In genomic region chr1:61332196-61332753, GRCh38 we compare ENCODE assay signal across 9 cellular contexts.
DNase-seq lines count a peak whose midpoint lies in the region; ATAC-seq, FAIRE-seq and TF ChIP-seq lines count a peak whose summit lies in the region.
"Had no signal": no experiment of that assay in that cellular context is flagged by ENCODE, and none has a peak within 500 bp of the region (broad histone marks: within the 10 kb centered on the region; RNA-seq: fewer than 3 reads in every experiment).

No MANE protein-coding gene starts in this region.

- ATAC-seq in GM19025 (IDR thresholded peaks at IDR 0.05; ENCODE audit: low read depth, unreplicated experiment) = peak; percentile 95
- ATAC-seq in HG02678 (IDR thresholded peaks at IDR 0.05; ENCODE audit: unreplicated experiment) = peak; percentile 97
- ATAC-seq in HG03558 (IDR thresholded peaks at IDR 0.05; ENCODE audit: extremely low read depth, unreplicated experiment) = peak; percentile 99

- no peak for TF ChIP-seq POLR2A in GM12891 (IDR thresholded peaks at IDR 0.05; ENCODE audit: low read depth, low read length)

- peak; percentile 42 for DNase-seq in GM12891 (ENCODE audit: insufficient read length, low spot score)
- no peak for DNase-seq in cerebellar cortex (ENCODE audit: low spot score)
- no peak for DNase-seq in globus pallidus (ENCODE audit: low spot score)
- no peak for DNase-seq in iPS-NIHi11 (ENCODE audit: low spot score)
- DNase-seq in OCI-M1 (lab: John Stamatoyannopoulos, UW) = no peak
- DNase-seq: NCI-H1105 treated with DMSO at 0.1 percent for 48 hours had no signal

- FAIRE-seq in GM12891 (lab: Jason Lieb, UNC) = no peak

TF ChIP-seq in GM12891, 5 proteins besides CTCF, POLR2A, EP300 and RAD21:
- TF ChIP-seq POLR2AphosphoS5 (IDR thresholded peaks at IDR 0.05; ENCODE audit: low read depth, low read length) = no peak
- TF ChIP-seq POU2F2 (IDR thresholded peaks at IDR 0.05; ENCODE audit: low read depth, low read length) = 0 out of 2 replicates have a peak, but pooled peaks have one; percentile 58
- TF ChIP-seq PAX5 (IDR thresholded peaks at IDR 0.05; ENCODE audit: insufficient read depth, low read length, severe bottlenecking) = no peak
- no peak for TF ChIP-seq TAF1 (IDR thresholded peaks at IDR 0.05; ENCODE audit: low read depth, low read length)
